In genomic region chr14:58426819-58427288, GRCh38 we compare ENCODE assay signal across 1 cellular context.
A peak's percentile ranks its signal among the peaks of the same experiment; 100 is the strongest.
TF ChIP-seq lines count a peak whose summit lies in the region.

No MANE protein-coding gene starts in this region.

TF ChIP-seq in K562, 482 proteins besides CTCF, POLR2A, EP300 and RAD21 (continued from another document):
- TF ChIP-seq CBFA2T3 (IDR thresholded peaks at IDR 0.05) (no peak), MXD1 (CRISPR knock-in tag; IDR thresholded peaks at IDR 0.05; ENCODE audit: borderline replicate concordance, poor library complexity, severe bottlenecking) (peak; percentile 91), FOS (IDR thresholded peaks at IDR 0.05; ENCODE audit: extremely low read depth, insufficient read length) (no peak), MGA (IDR thresholded peaks at IDR 0.05) (peak; percentile 87), ZNF121 (CRISPR knock-in tag; conservative IDR thresholded peaks at IDR 0.05) (no peak), RUNX1 (IDR thresholded peaks at IDR 0.05; ENCODE audit: low read depth) (no peak), MECOM (CRISPR knock-in tag; IDR thresholded peaks at IDR 0.05) (no peak), USF1 (CRISPR knock-in tag; IDR thresholded peaks at IDR 0.05) (peak; percentile 66; the same call in 1 of the 2 replicates), HCFC1 (IDR thresholded peaks at IDR 0.05; ENCODE audit: low read depth, low read length) (no peak; the same call in 1 of the 2 replicates), ZNF609 (CRISPR knock-in tag; IDR thresholded peaks at IDR 0.05; ENCODE audit: borderline replicate concordance) (no peak), MNT (conservative IDR thresholded peaks at IDR 0.05) (peak; percentile 95 to 97), MIER1 (IDR thresholded peaks at IDR 0.05; ENCODE audit: low read depth) (no peak), PHF8 (IDR thresholded peaks at IDR 0.05; ENCODE audit: borderline replicate concordance, low read length) (peak; percentile 53; the same call in 1 of the 2 replicates), USF2 (CRISPR knock-in tag; IDR thresholded peaks at IDR 0.05) (peak; percentile 69), FOSL1 (tag; conservative IDR thresholded peaks at IDR 0.05) (peak; percentile 38; the same call in 1 of the 2 replicates), ZBTB26 (CRISPR knock-in tag; IDR thresholded peaks at IDR 0.05) (no peak), ZBTB5 (IDR thresholded peaks at IDR 0.05) (0 out of 2 replicates have a peak, but pooled peaks have one; percentile 63), ZSCAN32 (CRISPR knock-in tag; IDR thresholded peaks at IDR 0.05) (no peak)
